1 cellular context compared by ENCODE assay signal in genomic region chr1:1316199-1316598, GRCh38. TPM values are rescaled to one million over a fixed set of nuclear protein-coding genes. Genes with fewer than 3 reads are reported as not detected.
"Had no signal": no experiment of that assay in that cellular context is flagged by ENCODE, and none has a peak within 500 bp of the region (broad histone marks: within the 10 kb centered on the region; RNA-seq: fewer than 3 reads in every experiment).

No MANE protein-coding gene starts in this region.

RNA-seq across cellular contexts. Expression of gene TAS1R3, which starts 14.9 kb away (rescaled TPM):
- total RNA-seq: SK-MEL-5 had no signal
